In genomic region chr2:85503168-85503610, GRCh38 we compare ENCODE assay signal across 13 cellular contexts. TPM values are rescaled to one million over a fixed set of nuclear protein-coding genes. Genes with fewer than 3 reads are reported as not detected.
A peak's percentile ranks its signal among the peaks of the same experiment; 100 is the strongest.
DNase-seq lines count a peak whose midpoint lies in the region; ATAC-seq and TF ChIP-seq lines count a peak whose summit lies in the region.
"Had no signal": no experiment of that assay in that cellular context is flagged by ENCODE, and none has a peak within 500 bp of the region (broad histone marks: within the 10 kb centered on the region; RNA-seq: fewer than 3 reads in every experiment).

No MANE protein-coding gene starts in this region.

- H3K27me3 ChIP-seq in fibroblast of lung (ENCODE audit: control insufficient read depth, insufficient read depth, low read length) (no peaks in the 10 kb centered on the region), psoas muscle (ENCODE audit: insufficient read depth in 3 of 3, low read length in 2 of 3) (no peaks in the 10 kb centered on the region)
- H3K27me3 ChIP-seq: BLaER1 had no signal

- H3K27ac Mint-ChIP-seq in HFFc6: peak overlapping the region; percentile 94

- no peak overlapping the region for H2AFZ ChIP-seq in fibroblast of lung (ENCODE audit: low read length)

- no peaks in the 10 kb centered on the region for H3K36me3 ChIP-seq in fibroblast of lung (ENCODE audit: control insufficient read depth, insufficient read depth, low read length)
- H3K36me3 ChIP-seq in psoas muscle (ENCODE audit: insufficient read depth in 1 of 2, low read depth in 1 of 2): no peaks in the 10 kb centered on the region
- H3K36me3 ChIP-seq: BLaER1 had no signal

- DNase-seq in HFFc6 (no peak), RWPE1 (ENCODE audit: low spot score) (no peak), fibroblast of lung (ENCODE audit: low read depth in 2 of 2) (no peak), psoas muscle (no peak), NCI-H82 treated with DMSO at 0.1 percent for 48 hours (lab: John Stamatoyannopoulos, UW; ENCODE audit: unreplicated experiment) (no peak), OCI-M1 (lab: John Stamatoyannopoulos, UW) (no peak)
- DNase-seq: activated CD8-positive, alpha-beta memory T cell treated with anti-CD3 and anti-CD28 coated beads for 24 hours; activated effector memory CD4-positive, alpha-beta T cell treated with Interleukin-2 at 50 U/mL for 16 hours; stimulated activated CD4-positive, alpha-beta T cell treated with anti-CD3 and anti-CD28 coated beads, Interleukin-4, amount 100 ng/mL, for 1 hour; trophoblast cell had no signal

- intact Hi-C loops in psoas muscle (cut with DNase I): loop anchor here in 1 of 2 donors (5.0 kb wide), 1 partner anchor 66 kb away; no protein-coding TSS in a partner anchor

- TF ChIP-seq CTCF in HFFc6 (IDR thresholded peaks at IDR 0.05) (no peak), RWPE1 (conservative IDR thresholded peaks at IDR 0.05; ENCODE audit: low read depth) (no peak), fibroblast of lung (conservative IDR thresholded peaks at IDR 0.05 in 1 of 2, IDR thresholded peaks at IDR 0.05 in 1 of 2; ENCODE audit: low read depth in 1 of 2, low read length in 2 of 2) (no peak), psoas muscle (IDR thresholded peaks at IDR 0.05) (no peak)

- H3K27ac ChIP-seq in RWPE1: peak overlapping the region; percentile 88
- peak overlapping the region; percentile 70 for H3K27ac ChIP-seq in fibroblast of lung (ENCODE audit: insufficient read depth, low read length)
- peak overlapping the region; percentile 73 for H3K27ac ChIP-seq in psoas muscle
- H3K27ac ChIP-seq: BLaER1 had no signal

- H3K4me3 ChIP-seq in fibroblast of lung (replicated peaks in 1 of 4; ENCODE audit: control extremely low read depth in 1 of 4, insufficient read depth in 1 of 4, low read depth in 3 of 4, low read length in 4 of 4): no peak overlapping the region
- H3K4me3 ChIP-seq in psoas muscle: no peak overlapping the region
- H3K4me3 ChIP-seq: BLaER1 had no signal

- no peaks in the 10 kb centered on the region for H3K9me3 Mint-ChIP-seq in HFFc6

- H3K9me3 ChIP-seq in fibroblast of lung (ENCODE audit: control insufficient read depth, insufficient read depth, low read depth, low read length) (no peaks in the 10 kb centered on the region), psoas muscle (no peaks in the 10 kb centered on the region)
- H3K9me3 ChIP-seq: BLaER1 had no signal

- CTCF ChIA-PET in RWPE1 (lab: Yijun Ruan, JAX): interaction anchor here (0.6 to 1.6 kb wide), 4 partner anchors 39 to 83 kb away, joined by 3 to 5 read pairs (median 3); no protein-coding TSS in a partner anchor

- WGBS in psoas muscle, 3 donors: 78 to 91% (median 83%) methylated on average over 10 of the region's 10 CpGs

- H3K4me1 ChIP-seq in fibroblast of lung (ENCODE audit: control insufficient read depth, extremely low read depth, insufficient read depth, low read length) (peaks cover 27% of the 10 kb centered on the region), psoas muscle (peaks cover 31% of the 10 kb centered on the region)

- H3K4me2 ChIP-seq in fibroblast of lung (ENCODE audit: extremely low read depth, insufficient read depth, low read length): no peak overlapping the region
- H3K4me2 ChIP-seq: BLaER1 had no signal

- ATAC-seq in psoas muscle (no peak), GM18505 (IDR thresholded peaks at IDR 0.05; ENCODE audit: unreplicated experiment) (no peak), HG03439 (IDR thresholded peaks at IDR 0.05; ENCODE audit: unreplicated experiment) (no peak)

- H3K27me3 Mint-ChIP-seq in HFFc6 (ENCODE audit: insufficient read depth): no peaks in the 10 kb centered on the region

- no peaks in the 10 kb centered on the region for H4K20me1 ChIP-seq in fibroblast of lung (ENCODE audit: control insufficient read depth, extremely low read depth, insufficient read depth, low read length)
- H4K20me1 ChIP-seq: BLaER1 had no signal

- H3K9ac ChIP-seq in fibroblast of lung (ENCODE audit: insufficient read depth, low read length): no peak overlapping the region
- H3K9ac ChIP-seq: BLaER1 had no signal

- POLR2A ChIA-PET in RWPE1 (lab: Yijun Ruan, JAX; ENCODE audit: low non-redundant PET): interaction anchor here (1.6 kb wide), 1 partner anchor 36 kb away, joined by 7 read pairs; the partner anchor contains the start of gene MAT2A

- no peak overlapping the region for H3K4me3 Mint-ChIP-seq in HFFc6

- no peak for TF ChIP-seq POLR2A in GM18505 (IDR thresholded peaks at IDR 0.05; ENCODE audit: borderline replicate concordance, extremely low read depth, insufficient read depth, insufficient read length)

- no peaks in the 10 kb centered on the region for H3K79me2 ChIP-seq in fibroblast of lung (ENCODE audit: control insufficient read depth, insufficient read depth, low read length)

- peaks cover 4% of the 10 kb centered on the region; the same call in 1 of the 2 replicates for H3K36me3 Mint-ChIP-seq in HFFc6 (ENCODE audit: low read depth)

- H3K4me1 Mint-ChIP-seq in HFFc6 (ENCODE audit: low read depth): peaks cover 84% of the 10 kb centered on the region

RNA-seq across cellular contexts. Expression of gene MAT2A, which starts 35.8 kb away (rescaled TPM):
- 100 to 1,000 TPM; 138 to 171 (median 158) TPM for total RNA-seq in HFFc6 (2021; fragmentation: NEBNext Ultra II Directional; extraction: Animal tissue kit (Norgen Biotek cat#: 25700))
- total RNA-seq in fibroblast of lung: 176 and 270 TPM in 2 replicates
- polyA plus RNA-seq in fibroblast of lung: 334 and 369 TPM in 2 replicates
- polyA plus RNA-seq in fibroblast of lung (2012): 142 and 192 TPM in 2 replicates
- 72.4 and 92.4 TPM in 2 replicates for polyA minus RNA-seq in fibroblast of lung (ENCODE audit: low replicate concordance)
- total RNA-seq in psoas muscle: 100 to 1,000 TPM; 127 to 356 (median 183) TPM
- polyA plus RNA-seq in psoas muscle: 100 to 1,000 TPM in 2 of 3 donors, 10 to 100 TPM in 1; 55.9 to 252 (median 134) TPM

RNA-seq across cellular contexts. Expression of gene GGCX, which starts 58.1 kb away (rescaled TPM):
- total RNA-seq in HFFc6 (2021; fragmentation: NEBNext Ultra II Directional; extraction: Animal tissue kit (Norgen Biotek cat#: 25700)): 10 to 100 TPM; 55.9 to 68.9 (median 62.4) TPM
- total RNA-seq in fibroblast of lung (28.8 and 46.1 TPM in 2 replicates), psoas muscle (10 to 100 TPM; 20.1 to 25.3 (median 22.1) TPM)
- polyA plus RNA-seq in fibroblast of lung (34.4 and 48.8 TPM in 2 replicates), psoas muscle (10 to 100 TPM; 19.0 to 35.6 (median 30.7) TPM)
- polyA plus RNA-seq in fibroblast of lung (2012): 35.1 and 47.5 TPM in 2 replicates
- polyA minus RNA-seq in fibroblast of lung (ENCODE audit: low replicate concordance): 90.0 and 137 TPM in 2 replicates
